In the genomic region with DNA sequence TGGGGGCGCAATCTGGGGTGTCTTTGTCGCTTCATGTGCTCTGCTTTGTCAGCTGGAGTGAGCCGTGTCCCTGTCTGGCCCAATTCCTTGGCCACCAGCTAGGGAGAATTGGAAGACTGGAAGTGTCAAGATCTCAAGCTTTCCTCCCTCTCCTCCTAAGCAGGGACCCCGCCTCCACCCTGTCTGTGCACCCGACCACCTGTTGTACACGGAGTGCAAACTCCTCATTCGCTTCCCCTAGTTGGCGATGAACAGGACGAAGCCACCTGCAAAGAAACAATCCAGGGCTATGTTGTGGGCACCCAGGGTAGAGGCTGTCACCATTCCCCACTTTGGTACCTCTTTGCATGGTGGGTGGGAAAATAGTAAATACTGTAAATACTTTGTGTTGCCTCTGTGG, we compare ENCODE assay signal across 1 cellular context.
TF ChIP-seq lines count a peak whose summit lies in the region.

No MANE protein-coding gene starts in this region.

TF ChIP-seq in HCT116, 20 proteins besides CTCF, POLR2A, EP300 and RAD21 (continued from another document):
- TF ChIP-seq, protein P1, sequence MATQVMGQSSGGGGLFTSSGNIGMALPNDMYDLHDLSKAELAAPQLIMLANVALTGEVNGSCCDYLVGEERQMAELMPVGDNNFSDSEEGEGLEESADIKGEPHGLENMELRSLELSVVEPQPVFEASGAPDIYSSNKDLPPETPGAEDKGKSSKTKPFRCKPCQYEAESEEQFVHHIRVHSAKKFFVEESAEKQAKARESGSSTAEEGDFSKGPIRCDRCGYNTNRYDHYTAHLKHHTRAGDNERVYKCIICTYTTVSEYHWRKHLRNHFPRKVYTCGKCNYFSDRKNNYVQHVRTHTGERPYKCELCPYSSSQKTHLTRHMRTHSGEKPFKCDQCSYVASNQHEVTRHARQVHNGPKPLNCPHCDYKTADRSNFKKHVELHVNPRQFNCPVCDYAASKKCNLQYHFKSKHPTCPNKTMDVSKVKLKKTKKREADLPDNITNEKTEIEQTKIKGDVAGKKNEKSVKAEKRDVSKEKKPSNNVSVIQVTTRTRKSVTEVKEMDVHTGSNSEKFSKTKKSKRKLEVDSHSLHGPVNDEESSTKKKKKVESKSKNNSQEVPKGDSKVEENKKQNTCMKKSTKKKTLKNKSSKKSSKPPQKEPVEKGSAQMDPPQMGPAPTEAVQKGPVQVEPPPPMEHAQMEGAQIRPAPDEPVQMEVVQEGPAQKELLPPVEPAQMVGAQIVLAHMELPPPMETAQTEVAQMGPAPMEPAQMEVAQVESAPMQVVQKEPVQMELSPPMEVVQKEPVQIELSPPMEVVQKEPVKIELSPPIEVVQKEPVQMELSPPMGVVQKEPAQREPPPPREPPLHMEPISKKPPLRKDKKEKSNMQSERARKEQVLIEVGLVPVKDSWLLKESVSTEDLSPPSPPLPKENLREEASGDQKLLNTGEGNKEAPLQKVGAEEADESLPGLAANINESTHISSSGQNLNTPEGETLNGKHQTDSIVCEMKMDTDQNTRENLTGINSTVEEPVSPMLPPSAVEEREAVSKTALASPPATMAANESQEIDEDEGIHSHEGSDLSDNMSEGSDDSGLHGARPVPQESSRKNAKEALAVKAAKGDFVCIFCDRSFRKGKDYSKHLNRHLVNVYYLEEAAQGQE (IDR thresholded peaks at IDR 0.05; ENCODE audit: low read depth) = no peak
